ENCODE assay signal across 1 cellular context in genomic region chr19:42363614-42364346, GRCh38.
A peak's percentile ranks its signal among the peaks of the same experiment; 100 is the strongest.
TF ChIP-seq lines count a peak whose summit lies in the region.

No MANE protein-coding gene starts in this region.

TF ChIP-seq in K562, 482 proteins besides CTCF, POLR2A, EP300 and RAD21:
- TF ChIP-seq FOXK1 (CRISPR knock-in tag; IDR thresholded peaks at IDR 0.05; ENCODE audit: borderline replicate concordance), result no peak
- TF ChIP-seq STAG1 (CRISPR knock-in tag; IDR thresholded peaks at IDR 0.05; ENCODE audit: borderline replicate concordance), result no peak
- peak; percentile 38; the same call in 1 of the 2 replicates for TF ChIP-seq MAX (CRISPR knock-in tag; IDR thresholded peaks at IDR 0.05)
- no peak for TF ChIP-seq ERF (CRISPR knock-in tag; IDR thresholded peaks at IDR 0.05)
- no peak for TF ChIP-seq BDP1 (IDR thresholded peaks at IDR 0.05; ENCODE audit: insufficient read depth, insufficient read length)
- no peak for TF ChIP-seq SP1 (CRISPR knock-in tag; IDR thresholded peaks at IDR 0.05)
- peak; percentile 29; the same call in 1 of the 2 replicates for TF ChIP-seq MGA (IDR thresholded peaks at IDR 0.05)
- no peak for TF ChIP-seq PML (IDR thresholded peaks at IDR 0.05; ENCODE audit: low read length)
- TF ChIP-seq MCM3 (IDR thresholded peaks at IDR 0.05), result no peak
